1 cellular context compared by ENCODE assay signal in genomic region chr1:247357781-247358211, GRCh38.
A peak's percentile ranks its signal among the peaks of the same experiment; 100 is the strongest.
TF ChIP-seq lines count a peak whose summit lies in the region.

No MANE protein-coding gene starts in this region.

TF ChIP-seq in K562, 482 proteins besides CTCF, POLR2A, EP300 and RAD21 (continued from another document and continues in another):
- 0 out of 2 replicates have a peak, but pooled peaks have one; percentile 9 for TF ChIP-seq DEAF1 (CRISPR knock-in tag; IDR thresholded peaks at IDR 0.05)
- TF ChIP-seq ELF4 (CRISPR knock-in tag; IDR thresholded peaks at IDR 0.05): no peak
- no peak for TF ChIP-seq ZNF12 (CRISPR knock-in tag; IDR thresholded peaks at IDR 0.05)
- TF ChIP-seq NRF1 (conservative IDR thresholded peaks at IDR 0.05 in 1 of 2, IDR thresholded peaks at IDR 0.05 in 1 of 2): peak; percentile 39 to 46; a peak in 3 of 4 replicates
- no peak for TF ChIP-seq ZNF77 (CRISPR knock-in tag; IDR thresholded peaks at IDR 0.05)
- peak; percentile 16; the same call in 1 of the 2 replicates for TF ChIP-seq JUND (IDR thresholded peaks at IDR 0.05; ENCODE audit: borderline replicate concordance, low read depth, low read length)
- no peak; the same call in 2 of the 3 replicates for TF ChIP-seq JUND (tag; IDR thresholded peaks at IDR 0.05; ENCODE audit: borderline replicate concordance, low read depth, low read length)
- no peak for TF ChIP-seq CCAR2 (IDR thresholded peaks at IDR 0.05; ENCODE audit: low read depth, low read length)
- TF ChIP-seq ZBTB11 (CRISPR knock-in tag; IDR thresholded peaks at IDR 0.05): 0 out of 6 replicates have a peak, but pooled peaks of 1 of the 3 experiments have one; percentile 9
- TF ChIP-seq SLC30A9 (CRISPR knock-in tag; IDR thresholded peaks at IDR 0.05): no peak
- TF ChIP-seq SMAD3 (CRISPR knock-in tag; conservative IDR thresholded peaks at IDR 0.05): 0 out of 2 replicates have a peak, but pooled peaks have one; percentile 44
- no peak for TF ChIP-seq ATF1 (CRISPR knock-in tag; IDR thresholded peaks at IDR 0.05)
- TF ChIP-seq ATF1 (tag; IDR thresholded peaks at IDR 0.05): 0 out of 2 replicates have a peak, but pooled peaks have one; percentile 36
- no peak for TF ChIP-seq NFXL1 (CRISPR knock-in tag; IDR thresholded peaks at IDR 0.05)
- no peak for TF ChIP-seq MGA (IDR thresholded peaks at IDR 0.05)
- TF ChIP-seq RREB1 (CRISPR knock-in tag; IDR thresholded peaks at IDR 0.05): no peak
- TF ChIP-seq ZNF175 (CRISPR knock-in tag; IDR thresholded peaks at IDR 0.05; ENCODE audit: low read depth): peak; percentile 62; the same call in 1 of the 2 replicates
- TF ChIP-seq THRB (CRISPR knock-in tag; conservative IDR thresholded peaks at IDR 0.05): no peak
- 0 out of 2 replicates have a peak, but pooled peaks have one; percentile 30 for TF ChIP-seq JUN (IDR thresholded peaks at IDR 0.05; ENCODE audit: borderline replicate concordance, low read depth, low read length)
- TF ChIP-seq JUN (CRISPR knock-in tag; IDR thresholded peaks at IDR 0.05; ENCODE audit: borderline replicate concordance): no peak
- TF ChIP-seq NR2C2 (CRISPR knock-in tag; IDR thresholded peaks at IDR 0.05): no peak
- peak; percentile 91 for TF ChIP-seq NR2C2 (tag; IDR thresholded peaks at IDR 0.05)
- TF ChIP-seq ZKSCAN3 (CRISPR knock-in tag; IDR thresholded peaks at IDR 0.05): no peak
- peak; percentile 73 for TF ChIP-seq MEIS2 (IDR thresholded peaks at IDR 0.05; ENCODE audit: partially characterized antibody)
- TF ChIP-seq TOE1 (IDR thresholded peaks at IDR 0.05; ENCODE audit: borderline replicate concordance): no peak
- TF ChIP-seq TOE1 (CRISPR knock-in tag; IDR thresholded peaks at IDR 0.05; ENCODE audit: borderline replicate concordance, low read depth): no peak
- no peak for TF ChIP-seq MECOM (CRISPR knock-in tag; IDR thresholded peaks at IDR 0.05)
- TF ChIP-seq RBM34 (IDR thresholded peaks at IDR 0.05; ENCODE audit: borderline replicate concordance, insufficient read depth, low read length): no peak
- TF ChIP-seq SP2 (IDR thresholded peaks at IDR 0.05; ENCODE audit: extremely low read depth, low read depth, low read length, poor library complexity, severe bottlenecking): no peak
- no peak for TF ChIP-seq ETV1 (tag; conservative IDR thresholded peaks at IDR 0.05; ENCODE audit: low read depth)
- no peak for TF ChIP-seq HMGN3 (IDR thresholded peaks at IDR 0.05; ENCODE audit: borderline replicate concordance, extremely low read depth, insufficient read length, low read depth, low read length)
- TF ChIP-seq, protein P1, sequence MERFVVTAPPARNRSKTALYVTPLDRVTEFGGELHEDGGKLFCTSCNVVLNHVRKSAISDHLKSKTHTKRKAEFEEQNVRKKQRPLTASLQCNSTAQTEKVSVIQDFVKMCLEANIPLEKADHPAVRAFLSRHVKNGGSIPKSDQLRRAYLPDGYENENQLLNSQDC (CRISPR knock-in tag; IDR thresholded peaks at IDR 0.05): no peak
- no peak for TF ChIP-seq ILK (tag; IDR thresholded peaks at IDR 0.05; ENCODE audit: borderline replicate concordance, low read depth)
- TF ChIP-seq ZNF696 (CRISPR knock-in tag; conservative IDR thresholded peaks at IDR 0.05): no peak
